ENCODE assay signal across 27 cellular contexts in the genomic region with DNA sequence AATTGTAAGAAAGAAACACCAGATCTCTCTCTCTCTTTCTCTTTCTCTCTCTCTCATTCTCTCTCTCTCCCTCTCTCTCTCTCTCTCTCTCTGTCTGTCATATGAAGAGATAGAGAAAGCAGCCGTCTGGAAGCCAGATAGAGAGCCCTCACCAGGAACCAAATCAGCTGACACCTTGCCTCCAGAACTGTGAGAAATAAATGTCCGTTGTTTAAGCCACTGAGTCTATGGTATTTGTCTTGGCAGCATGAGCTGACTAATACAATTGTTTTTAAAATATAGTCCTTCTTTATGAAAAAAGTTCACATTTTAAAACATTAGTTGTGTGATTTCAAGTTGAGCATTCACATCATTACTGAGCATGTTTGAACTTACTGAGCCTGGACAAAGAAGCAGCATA.
"Had no signal": no experiment of that assay in that cellular context is flagged by ENCODE, and none has a peak within 500 bp of the region (broad histone marks: within the 10 kb centered on the region; RNA-seq: fewer than 3 reads in every experiment).

No MANE protein-coding gene starts in this region.

- H3K27me3 ChIP-seq: cardiac muscle cell, esophagus squamous epithelium, neural progenitor cell, right atrium auricular region, testis had no signal

- H3K9me3 Mint-ChIP-seq: activated naive CD4-positive, alpha-beta T cell treated with anti-CD3 and anti-CD28 coated beads, Interleukin-2, amount 50 U/mL, for 72 hours; activated T-helper 2 cell treated with anti-CD3 and anti-CD28 coated beads, Interferon-gamma antibody, Interleukin-2, Interleukin-4, amounts not matched to agents 10 μg/mL and 5 μg/mL and 100 μg/mL, durations not matched to agents 14 hours and 24 hours and 36 hours; brain; neural progenitor cell; T-helper 2 cell treated with Interferon-gamma antibody and Interleukin-4, amounts not matched to agents 5 μg/mL and 100 μg/mL, for 36 hours; type B pancreatic cell had no signal

- H3K36me3 ChIP-seq: cardiac muscle cell, esophagus squamous epithelium, neural progenitor cell, right atrium auricular region had no signal

- H3K4me1 Mint-ChIP-seq: activated CD4-positive, alpha-beta T cell treated with anti-CD3 and anti-CD28 coated beads for 36 hours; activated CD8-positive, alpha-beta memory T cell treated with anti-CD3 and anti-CD28 coated beads, Interleukin-2, amount 10 ng/mL, durations not matched to agents 7 days and 5 days; neural progenitor cell had no signal

- ATAC-seq: activated CD4-positive, alpha-beta T cell treated with anti-CD3 and anti-CD28 coated beads for 36 hours; activated CD8-positive, alpha-beta memory T cell treated with anti-CD3 and anti-CD28 coated beads, Interleukin-2, amount 10 ng/mL, durations not matched to agents 7 days and 5 days; activated CD8-positive, alpha-beta T cell treated with anti-CD3 and anti-CD28 coated beads, Interleukin-2, amount 10 ng/mL, durations not matched to agents 7 days and 5 days; activated naive CD4-positive, alpha-beta T cell treated with anti-CD3 and anti-CD28 coated beads, Interleukin-2, amount 50 U/mL, for 72 hours; naive thymus-derived CD8-positive, alpha-beta T cell had no signal

- H3K27ac ChIP-seq: epithelial cell of prostate, esophagus squamous epithelium, neural progenitor cell, testis had no signal

- H3K9me3 ChIP-seq: esophagus squamous epithelium, right atrium auricular region, testis had no signal

- H3K4me3 ChIP-seq: cardiac muscle cell, esophagus squamous epithelium, neural progenitor cell, right atrium auricular region, smooth muscle cell, testis had no signal

- H3K4me1 ChIP-seq: esophagus squamous epithelium, neural progenitor cell, testis had no signal

- H3K27ac Mint-ChIP-seq: activated CD4-positive, alpha-beta T cell treated with anti-CD3 and anti-CD28 coated beads for 36 hours; activated CD8-positive, alpha-beta memory T cell treated with anti-CD3 and anti-CD28 coated beads, Interleukin-2, amount 10 ng/mL, durations not matched to agents 7 days and 5 days; activated CD8-positive, alpha-beta T cell treated with anti-CD3 and anti-CD28 coated beads, Interleukin-2, amount 10 ng/mL, durations not matched to agents 7 days and 5 days; activated naive CD4-positive, alpha-beta T cell treated with anti-CD3 and anti-CD28 coated beads, Interleukin-2, amount 50 U/mL, for 72 hours; activated T-helper 2 cell treated with anti-CD3 and anti-CD28 coated beads, Interferon-gamma antibody, Interleukin-2, Interleukin-4, amounts not matched to agents 10 μg/mL and 5 μg/mL and 100 μg/mL, durations not matched to agents 14 hours and 24 hours and 36 hours; brain; naive thymus-derived CD8-positive, alpha-beta T cell; neural progenitor cell; T-helper 2 cell treated with Interferon-gamma antibody and Interleukin-4, amounts not matched to agents 5 μg/mL and 100 μg/mL, for 36 hours; type B pancreatic cell had no signal

- H3K36me3 Mint-ChIP-seq: activated CD8-positive, alpha-beta memory T cell treated with anti-CD3 and anti-CD28 coated beads, Interleukin-2, amount 10 ng/mL, durations not matched to agents 7 days and 5 days; activated naive CD4-positive, alpha-beta T cell treated with anti-CD3 and anti-CD28 coated beads, Interleukin-2, amount 50 U/mL, for 72 hours; brain; naive thymus-derived CD8-positive, alpha-beta T cell; neural progenitor cell; type B pancreatic cell had no signal

- H3K27me3 Mint-ChIP-seq: activated CD4-positive, alpha-beta T cell treated with anti-CD3 and anti-CD28 coated beads for 36 hours; activated CD8-positive, alpha-beta memory T cell treated with anti-CD3 and anti-CD28 coated beads, Interleukin-2, amount 10 ng/mL, durations not matched to agents 7 days and 5 days; type B pancreatic cell had no signal

- DNase-seq: activated CD4-positive, alpha-beta T cell treated with anti-CD3 and anti-CD28 coated beads for 36 hours; activated CD4-positive, CD25-positive, alpha-beta regulatory T cell; activated CD8-positive, alpha-beta memory T cell treated with anti-CD3 and anti-CD28 coated beads, Interleukin-2, amount 10 ng/mL, durations not matched to agents 7 days and 5 days; activated CD8-positive, alpha-beta T cell treated with anti-CD3 and anti-CD28 coated beads, Interleukin-2, amount 10 ng/mL, durations not matched to agents 7 days and 5 days; activated T-cell treated with anti-CD3 and anti-CD28 coated beads, Interleukin-2, amount 50 U/mL, for 48 hours; cerebellar nuclear complex; dermis blood vessel endothelial cell; effector CD4-positive, alpha-beta T cell; esophagus squamous epithelium; left cardiac atrium; mammary epithelial cell; naive thymus-derived CD8-positive, alpha-beta T cell; occipital lobe; stimulated activated CD4-positive, alpha-beta T cell treated with anti-CD3 and anti-CD28 coated beads, Interleukin-1b, Interleukin-23, amount 100 ng/mL, for 48 hours; stimulated activated naive CD4-positive, alpha-beta T cell; T-helper 1 cell; testis had no signal

- H3K4me3 Mint-ChIP-seq: activated CD4-positive, alpha-beta T cell treated with anti-CD3 and anti-CD28 coated beads for 36 hours; activated CD8-positive, alpha-beta memory T cell treated with anti-CD3 and anti-CD28 coated beads, Interleukin-2, amount 10 ng/mL, durations not matched to agents 7 days and 5 days; activated CD8-positive, alpha-beta T cell treated with anti-CD3 and anti-CD28 coated beads, Interleukin-2, amount 10 ng/mL, durations not matched to agents 7 days and 5 days; brain; naive thymus-derived CD8-positive, alpha-beta T cell; neural progenitor cell; T-helper 2 cell treated with Interferon-gamma antibody and Interleukin-4, amounts not matched to agents 5 μg/mL and 100 μg/mL, for 36 hours; type B pancreatic cell had no signal
